Comparison of ENCODE assay signal across 10 cellular contexts in the genomic region with DNA sequence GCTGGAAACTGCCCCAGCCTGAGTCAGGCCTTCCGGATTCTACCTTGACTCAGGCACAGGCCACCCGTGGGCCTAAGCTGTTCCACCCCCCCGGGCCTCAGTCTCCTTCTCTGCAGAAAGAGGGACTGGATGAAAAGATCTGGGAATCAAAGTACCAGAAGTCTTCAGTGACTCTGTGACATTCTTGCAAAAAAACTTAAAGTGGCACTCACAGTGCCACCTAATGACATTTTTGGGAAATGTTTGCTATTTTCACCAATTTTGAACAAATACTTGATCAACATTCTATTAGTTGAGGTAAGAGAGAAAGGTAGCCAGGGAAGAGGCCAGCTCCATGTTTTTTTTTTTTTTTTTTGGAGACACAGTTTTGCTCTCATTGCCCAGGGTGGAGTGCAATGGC. TPM values are rescaled to one million over a fixed set of nuclear protein-coding genes. Genes with fewer than 3 reads are reported as not detected.
DNase-seq lines count a peak whose midpoint lies in the region; ATAC-seq, FAIRE-seq and TF ChIP-seq lines count a peak whose summit lies in the region.
"Had no signal": no experiment of that assay in that cellular context is flagged by ENCODE, and none has a peak within 500 bp of the region (broad histone marks: within the 10 kb centered on the region; RNA-seq: fewer than 3 reads in every experiment).

No MANE protein-coding gene starts in this region.

- no peak for FAIRE-seq in K562 (lab: Jason Lieb, UNC)

- H3K9me3 Mint-ChIP-seq in CD4-positive, alpha-beta memory T cell = no peaks in the 10 kb centered on the region
- H3K9me3 Mint-ChIP-seq in HFFc6 (no peaks in the 10 kb centered on the region), mesothelial cell of epicardium (no peaks in the 10 kb centered on the region)
- H3K9me3 Mint-ChIP-seq: activated T-cell treated with anti-CD3 and anti-CD28 coated beads, Interleukin-2, amount 50 U/mL, for 72 hours; stimulated activated naive CD8-positive, alpha-beta T cell treated with anti-CD3 and anti-CD28 coated beads, Interleukin-15, Interleukin-2, amounts not matched to agents 100 ng/mL and 50 ng/mL, for 24 hours had no signal

- H4K20me1 ChIP-seq in K562 (replicated peaks; ENCODE audit: control insufficient read depth, insufficient read depth, low read length) = no peaks in the 10 kb centered on the region

- H3K27me3 Mint-ChIP-seq in CD4-positive, alpha-beta memory T cell = peaks cover 7 to 8% of the 10 kb centered on the region in 2 donors
- H3K27me3 Mint-ChIP-seq in HFFc6 (ENCODE audit: insufficient read depth) = peaks cover 23% of the 10 kb centered on the region
- no peaks in the 10 kb centered on the region for H3K27me3 Mint-ChIP-seq in mesothelial cell of epicardium (ENCODE audit: low read depth)
- H3K27me3 Mint-ChIP-seq: stimulated activated naive CD8-positive, alpha-beta T cell treated with anti-CD3 and anti-CD28 coated beads, Interleukin-15, Interleukin-2, amounts not matched to agents 100 ng/mL and 50 ng/mL, for 24 hours had no signal

- ATAC-seq in K562 (no peak), GM19023 (IDR thresholded peaks at IDR 0.05; ENCODE audit: unreplicated experiment) (no peak)
- ATAC-seq: activated T-cell treated with anti-CD3 and anti-CD28 coated beads, Interleukin-2, amount 50 U/mL, for 72 hours had no signal

- H3K9ac ChIP-seq in K562 (ENCODE audit: insufficient read depth in 1 of 2, low read depth in 2 of 2, low read length in 2 of 2) = no peak overlapping the region

- no peaks in the 10 kb centered on the region for H3K9me1 ChIP-seq in K562 (ENCODE audit: control insufficient read depth, insufficient read depth, low read length)

- CTCF ChIA-PET in CD4-positive, alpha-beta memory T cell (lab: Charles Lee; ENCODE audit: partially characterized antibody) = interaction anchor here (0.7 to 10.7 kb wide), 18 partner anchors 9 to 1187 kb away, joined by 3 to 287 read pairs (median 4); no protein-coding TSS in a partner anchor
- CTCF ChIA-PET in K562 (lab: Yijun Ruan, JAX; ENCODE audit: low intra/inter-chr PET ratio) = no interaction called here

- H3K27ac ChIP-seq in CD4-positive, alpha-beta memory T cell (ENCODE audit: low read depth, low read length) = no peak overlapping the region
- H3K27ac ChIP-seq in K562 (ENCODE audit: extremely low read depth, low read depth, low read length) = no peak overlapping the region

- H3K36me3 ChIP-seq in CD4-positive, alpha-beta memory T cell (ENCODE audit: insufficient read depth, low read length) = no peaks in the 10 kb centered on the region
- no peaks in the 10 kb centered on the region for H3K36me3 ChIP-seq in K562 (ENCODE audit: control insufficient read depth, insufficient read depth, low read length)

- H3K9me3 ChIP-seq in CD4-positive, alpha-beta memory T cell (ENCODE audit: control insufficient read depth in 1 of 2, low read length in 2 of 2) = no peaks in the 10 kb centered on the region
- H3K9me3 ChIP-seq in K562 (replicated peaks; ENCODE audit: control insufficient read depth, insufficient read depth, low read depth, low read length) = no peaks in the 10 kb centered on the region

- POLR2A ChIA-PET in CD4-positive, alpha-beta memory T cell (lab: Charles Lee; ENCODE audit: partially characterized antibody) = no interaction called here
- POLR2A ChIA-PET in K562 (lab: Yijun Ruan, JAX) = interaction anchor here (1.3 kb wide), 1 partner anchor 10 kb away, joined by 3 read pairs; no protein-coding TSS in a partner anchor

- no peaks in the 10 kb centered on the region for H3K27me3 ChIP-seq in CD4-positive, alpha-beta memory T cell (ENCODE audit: insufficient read depth, low read length)
- peaks cover 0 to 15% of the 10 kb centered on the region in 2 experiments; a peak in 4 of 5 replicates for H3K27me3 ChIP-seq in K562 (ENCODE audit: control insufficient read depth in 2 of 2, insufficient read depth in 2 of 2, low read length in 2 of 2)

- TF ChIP-seq CTCF in HFFc6 (IDR thresholded peaks at IDR 0.05) = peak; percentile 71
- TF ChIP-seq CTCF in K562 (IDR thresholded peaks at IDR 0.05 in 2 of 3, conservative IDR thresholded peaks at IDR 0.05 in 1 of 3; ENCODE audit: insufficient read depth in 2 of 3, low read depth in 1 of 3, low read length in 3 of 3) = peak in 2 of 3 experiments; percentile 27 to 42; a peak in 2 of 6 replicates
- peak; percentile 32 for TF ChIP-seq CTCF in mesothelial cell of epicardium (IDR thresholded peaks at IDR 0.05; ENCODE audit: unreplicated experiment)

- H3K4me1 Mint-ChIP-seq in CD4-positive, alpha-beta memory T cell = no peaks in the 10 kb centered on the region
- H3K4me1 Mint-ChIP-seq in HFFc6 (ENCODE audit: low read depth) = peaks cover 13% of the 10 kb centered on the region
- H3K4me1 Mint-ChIP-seq in mesothelial cell of epicardium = peaks cover 4% of the 10 kb centered on the region

- no peak for TF ChIP-seq POLR2A in K562 (conservative IDR thresholded peaks at IDR 0.05)

- H3K36me3 Mint-ChIP-seq in CD4-positive, alpha-beta memory T cell = no peaks in the 10 kb centered on the region
- H3K36me3 Mint-ChIP-seq in HFFc6 (ENCODE audit: low read depth) (no peaks in the 10 kb centered on the region), mesothelial cell of epicardium (no peaks in the 10 kb centered on the region)

- H3K27ac Mint-ChIP-seq in CD4-positive, alpha-beta memory T cell = no peak overlapping the region
- H3K27ac Mint-ChIP-seq in HFFc6 (no peak overlapping the region), mesothelial cell of epicardium (no peak overlapping the region)
- H3K27ac Mint-ChIP-seq: activated T-cell treated with anti-CD3 and anti-CD28 coated beads, Interleukin-2, amount 50 U/mL, for 72 hours; stimulated activated naive CD8-positive, alpha-beta T cell treated with anti-CD3 and anti-CD28 coated beads, Interleukin-15, Interleukin-2, amounts not matched to agents 100 ng/mL and 50 ng/mL, for 24 hours had no signal

- H3K4me1 ChIP-seq in CD4-positive, alpha-beta memory T cell (ENCODE audit: insufficient read depth, low read length) = no peaks in the 10 kb centered on the region
- H3K4me1 ChIP-seq in K562 (replicated peaks in 1 of 2; ENCODE audit: control insufficient read depth in 2 of 2, insufficient read depth in 2 of 2, low read length in 2 of 2) = peaks cover 3 to 5% of the 10 kb centered on the region in 2 experiments; a peak in 3 of 5 replicates

- H3K4me3 Mint-ChIP-seq in CD4-positive, alpha-beta memory T cell = no peak overlapping the region
- H3K4me3 Mint-ChIP-seq in HFFc6 (no peak overlapping the region), mesothelial cell of epicardium (no peak overlapping the region)
- H3K4me3 Mint-ChIP-seq: activated T-cell treated with anti-CD3 and anti-CD28 coated beads, Interleukin-2, amount 50 U/mL, for 72 hours; stimulated activated naive CD8-positive, alpha-beta T cell treated with anti-CD3 and anti-CD28 coated beads, Interleukin-15, Interleukin-2, amounts not matched to agents 100 ng/mL and 50 ng/mL, for 24 hours had no signal

- peak in 4 of 5 donors; percentile 6 to 26 (median 14) for DNase-seq in CD4-positive, alpha-beta memory T cell
- no peak for DNase-seq in HFFc6
- DNase-seq in K562 (ENCODE audit: extremely low read depth in 1 of 4, low spot score in 3 of 4) = peak in 1 of 4 experiments; percentile 12
- DNase-seq in mesothelial cell of epicardium (ENCODE audit: low spot score in 2 of 2, unreplicated experiment in 2 of 2) = no peak
- no peak for DNase-seq in activated naive CD4-positive, alpha-beta T cell (lab: John Stamatoyannopoulos, UW)
- DNase-seq in kidney glomerular epithelial cell (lab: John Stamatoyannopoulos, UW) = no peak
- DNase-seq in NCI-H524 treated with DMSO at 0.1 percent for 48 hours (lab: John Stamatoyannopoulos, UW) = no peak
- DNase-seq: activated T-cell treated with anti-CD3 and anti-CD28 coated beads, Interleukin-2, amount 50 U/mL, for 72 hours had no signal

- WGBS in K562 (ENCODE audit: insufficient coverage, low coverage, missing lambda C conversion rate) = 13% methylated on average over 3 of the region's 3 CpGs

- no peak for TF ChIP-seq EP300 in K562 (IDR thresholded peaks at IDR 0.05; ENCODE audit: low read length)

- BruUV-seq in K562 (replicated peaks; lab: Mats Ljungman, UMichigan) = no TSS peak

- peak in 1 of 2 experiments; percentile 28; a peak in 1 of 4 replicates for TF ChIP-seq RAD21 in K562 (CRISPR knock-in tag; conservative IDR thresholded peaks at IDR 0.05 in 1 of 2, IDR thresholded peaks at IDR 0.05 in 1 of 2)

- in situ Hi-C loops in K562 (cut with MboI) = loop anchor here (5.0 to 25.0 kb wide), 2 partner anchors 349 to 1174 kb away; no protein-coding TSS in a partner anchor

- no peak overlapping the region for H2AFZ ChIP-seq in K562 (ENCODE audit: low read depth, low read length)

- H3K4me2 ChIP-seq in K562 (ENCODE audit: insufficient read depth, low read length) = no peak overlapping the region

- H3K79me2 ChIP-seq in K562 (ENCODE audit: control insufficient read depth, insufficient read depth, low read length) = no peaks in the 10 kb centered on the region

- no peak overlapping the region for H3K4me3 ChIP-seq in CD4-positive, alpha-beta memory T cell (ENCODE audit: low read length in 2 of 2)
- H3K4me3 ChIP-seq in K562 = no peak overlapping the region

- intact Hi-C loops in CD4-positive, alpha-beta memory T cell (cut with micrococcal nuclease) = no loop called here
- intact Hi-C loops in K562 (cut with micrococcal nuclease) = loop anchor here (5.0 to 10.0 kb wide), 3 partner anchors 343 to 566 kb away; no protein-coding TSS in a partner anchor

RNA-seq across cellular contexts. Expression of a gene that starts 48.3 kb away (rescaled TPM):
- 10 to 100 TPM; 21.8 to 23.8 TPM for total RNA-seq in CD4-positive, alpha-beta memory T cell
- 100 to 1,000 TPM in 1 of 2 donors, 10 to 100 TPM in 1; 64.4 to 150 TPM for polyA plus RNA-seq in CD4-positive, alpha-beta memory T cell
- 10 to 100 TPM in 2 of 6 experiments, 1 to 10 TPM in 4; 6.3 to 23.3 (median 7.1) TPM for total RNA-seq in HFFc6 (2021; fragmentation: NEBNext Ultra II Directional; extraction: Animal tissue kit (Norgen Biotek cat#: 25700))
- total RNA-seq in K562 (2011; cell fraction: chromatin; rRNA removed; ENCODE audit: low replicate concordance) = 2.3 and 7.6 TPM in 2 replicates
- total RNA-seq in K562 (2011; cell fraction: nucleolus; rRNA removed) = 2.2 and 4.6 TPM in 2 replicates
- 5.1 and 8.6 TPM in 2 replicates for total RNA-seq in K562 (2011; cell fraction: nucleoplasm; rRNA removed)
- total RNA-seq in K562 (2014; rRNA removed) (15.6 and 17.6 TPM in 2 replicates), K562 (2014; rRNA removed; fragmentation: Illumina TruSeq; extraction: Trizol) (26.6 and 28.4 TPM in 2 replicates), K562 (2015; rRNA removed; fragmentation: Illumina TruSeq; extraction: Trizol) (21.4 and 22.3 TPM in 2 replicates), K562 (2021) (21.5 and 22.4 TPM in 2 replicates), mesothelial cell of epicardium (55.6 to 57.2 TPM (median 56.1 TPM) in 3 replicates)
- polyA plus RNA-seq in K562 (2011; rRNA removed) (13.2 and 13.3 TPM in 2 replicates), K562 (2014; fragmentation: Illumina TruSeq; extraction: Trizol) (17.6 and 23.3 TPM in 2 replicates), K562 (2014; fragmentation: Nextera tagmentation; extraction: Ambion mirVana) (10 to 100 TPM; 21.7 to 31.5 TPM), K562 (2014; rRNA removed) (13.2 and 15.0 TPM in 2 replicates)
- polyA plus RNA-seq in K562 (2011; cell fraction: cytosol; rRNA removed) = 4.1 and 11.4 TPM in 2 replicates
- polyA plus RNA-seq in K562 (2011; cell fraction: nucleus; rRNA removed) = 4.7 and 7.5 TPM in 2 replicates
- 27.9 and 45.3 TPM in 2 replicates for polyA plus RNA-seq in K562 (2012)
- polyA minus RNA-seq in K562 (2011; rRNA and poly(A)+ RNA removed) = 15.6 and 18.9 TPM in 2 replicates
- polyA minus RNA-seq in K562 (2011; cell fraction: cytosol; rRNA and poly(A)+ RNA removed) = 4.8 and 5.5 TPM in 2 replicates
- polyA minus RNA-seq in K562 (2011; cell fraction: nucleus; rRNA and poly(A)+ RNA removed) = 1.5 and 3.8 TPM in 2 replicates

Comparison
In these comparisons a context has a peak if more than half of its experiments do, and no peak if none do; other contexts are left out.
1. DNase-seq: peak in CD4-positive, alpha-beta memory T cell (4 of 5); none in HFFc6 (single experiment), mesothelial cell of epicardium (0 of 2), activated naive CD4-positive, alpha-beta T cell (0 of 4), kidney glomerular epithelial cell (single experiment) and NCI-H524 treated with DMSO at 0.1 percent for 48 hours (single experiment).
2. Peak in every context shown above with its lines, with median percentiles within 50 percentile points of each other: CTCF ChIP-seq.